Comparison of ENCODE assay signal across 14 cellular contexts in genomic region chr22:38081941-38082828, GRCh38. TPM values are rescaled to one million over a fixed set of nuclear protein-coding genes. Genes with fewer than 3 reads are reported as not detected.
DNase-seq lines count a peak whose midpoint lies in the region; ATAC-seq and TF ChIP-seq lines count a peak whose summit lies in the region.
"Had no signal": no experiment of that assay in that cellular context is flagged by ENCODE, and none has a peak within 500 bp of the region (broad histone marks: within the 10 kb centered on the region; RNA-seq: fewer than 3 reads in every experiment).

No MANE protein-coding gene starts in this region.

- no peak for TF ChIP-seq CTCF in gastrocnemius medialis (IDR thresholded peaks at IDR 0.05 in 4 of 5, conservative IDR thresholded peaks at IDR 0.05 in 1 of 5)

- H3K4me1 ChIP-seq in HUES64 (ENCODE audit: insufficient read depth, low read length) (peaks cover 19% of the 10 kb centered on the region), gastrocnemius medialis (peaks cover 11 to 15% of the 10 kb centered on the region in 2 donors)

- H3K27me3 ChIP-seq in HUES64 (ENCODE audit: insufficient read depth, low read length) (peaks cover 28% of the 10 kb centered on the region), gastrocnemius medialis (peaks cover 15 to 20% (median 17%) of the 10 kb centered on the region in 3 donors)

- H3K36me3 ChIP-seq in HUES64 (ENCODE audit: insufficient read depth, low read length) (no peaks in the 10 kb centered on the region), gastrocnemius medialis (no peaks in the 10 kb centered on the region)

- no peaks in the 10 kb centered on the region for H3K9me3 ChIP-seq in HUES64 (ENCODE audit: insufficient read depth, low read depth, low read length)
- H3K9me3 ChIP-seq in gastrocnemius medialis = no peaks in the 10 kb centered on the region
- H3K9me3 ChIP-seq: Caco-2 had no signal

- 71% methylated on average over 51 of the region's 52 CpGs for WGBS in HUES64

- DNase-seq in CD1c-positive myeloid dendritic cell (ENCODE audit: extremely low spot score) (peak; percentile 51), left ventricle myocardium superior (peak; percentile 34), gastrocnemius medialis (no peak), NCI-H82 treated with DMSO at 0.1 percent for 48 hours (lab: John Stamatoyannopoulos, UW; ENCODE audit: unreplicated experiment) (no peak), H4 (ENCODE audit: low spot score) (no peak)
- DNase-seq: Caco-2, NCI-H446 treated with DMSO at 0.1 percent for 48 hours had no signal

- H3K27ac ChIP-seq in HUES64 (ENCODE audit: low read depth, low read length) (no peak overlapping the region), gastrocnemius medialis (no peak overlapping the region)

- H3K9ac ChIP-seq in HUES64 (ENCODE audit: low read depth, low read length) = peak overlapping the region; percentile 12; the same call in 1 of the 2 replicates

- no peak for TF ChIP-seq POLR2A in gastrocnemius medialis (IDR thresholded peaks at IDR 0.05)

- peak overlapping the region; percentile 41 for H3K4me3 ChIP-seq in HUES64 (ENCODE audit: low read length)
- peak overlapping the region in 3 of 4 donors; percentile 37 to 51 (median 50) for H3K4me3 ChIP-seq in gastrocnemius medialis

- in situ Hi-C loops in gastrocnemius medialis (cut with MboI; ENCODE audit: low sequenced_read_pairs in 4 of 4) = no loop called here

- ATAC-seq in left ventricle myocardium superior = no peak
- ATAC-seq in gastrocnemius medialis = no peak
- no peak for ATAC-seq in HG03520 (IDR thresholded peaks at IDR 0.05; ENCODE audit: unreplicated experiment)
- no peak for ATAC-seq in HG03025 (IDR thresholded peaks at IDR 0.05; ENCODE audit: low FRiP score, unreplicated experiment)

- intact Hi-C loops in left ventricle myocardium superior (cut with micrococcal nuclease) (no loop called here), gastrocnemius medialis (cut with DNase I; ENCODE audit: low total_unique reads) (no loop called here)

RNA-seq across cellular contexts. Expression of gene SLC16A8, which starts 1.8 kb away (rescaled TPM):
- polyA plus RNA-seq in HUES64 (2013, experiment 1 of 2) = not detected
- not detected for polyA plus RNA-seq in HUES64 (2013, experiment 2 of 2)
- total RNA-seq in left ventricle myocardium superior (not detected), gastrocnemius medialis (under 1 TPM in 1 of 4 donors, not detected in 3; 0.42 TPM)
- total RNA-seq in H4 (2014; rRNA removed; shearing (Covaris generic)) = not detected in 2 replicates
- total RNA-seq: Caco-2, fibroblast of villous mesenchyme, LHCN-M2, mesenteric fat pad, SK-MEL-5 had no signal

RNA-seq across cellular contexts. Expression of gene PICK1, which starts 25.0 kb away (rescaled TPM):
- 17.6 TPM for polyA plus RNA-seq in HUES64 (2013, experiment 1 of 2)
- polyA plus RNA-seq in HUES64 (2013, experiment 2 of 2) = 15.6 TPM
- total RNA-seq in left ventricle myocardium superior = 26.5 TPM
- total RNA-seq in gastrocnemius medialis = 10 to 100 TPM; 36.4 to 63.8 (median 50.1) TPM
- 15.8 and 21.7 TPM in 2 replicates for total RNA-seq in H4 (2014; rRNA removed; shearing (Covaris generic))

RNA-seq across cellular contexts. Expression of gene BAIAP2L2, which starts 28.3 kb away (rescaled TPM):
- polyA plus RNA-seq in HUES64 (2013, experiment 1 of 2) = 1.9 TPM
- 1.9 TPM for polyA plus RNA-seq in HUES64 (2013, experiment 2 of 2)
- 0.15 TPM for total RNA-seq in left ventricle myocardium superior
- total RNA-seq in gastrocnemius medialis = 1 to 10 TPM in 1 of 4 donors, under 1 TPM in 2, not detected in 1; 0.16 to 1.7 (median 0.72) TPM
- not detected in 2 replicates for total RNA-seq in H4 (2014; rRNA removed; shearing (Covaris generic))

Comparison
In these comparisons a context has a peak if more than half of its experiments do, and no peak if none do; other contexts are left out.
1. DNase-seq: peak in CD1c-positive myeloid dendritic cell (single experiment) and left ventricle myocardium superior (single experiment); none in gastrocnemius medialis (0 of 2), NCI-H82 treated with DMSO at 0.1 percent for 48 hours (single experiment) and H4 (single experiment).